Comparison of ENCODE assay signal across 7 cellular contexts in genomic region chr11:96228472-96228871, GRCh38.
DNase-seq lines count a peak whose midpoint lies in the region; ATAC-seq, FAIRE-seq and TF ChIP-seq lines count a peak whose summit lies in the region.

No MANE protein-coding gene starts in this region.

- H3K4me1 ChIP-seq in left lung (peaks cover 14 to 78% of the 10 kb centered on the region in 2 donors), thyroid gland (peaks cover 15 to 17% of the 10 kb centered on the region in 2 donors)

- intact Hi-C loops in left lung (cut with DNase I) (no loop called here), thyroid gland (cut with DNase I) (no loop called here)

- H3K36me3 ChIP-seq in brain microvascular endothelial cell (replicated peaks), result no peaks in the 10 kb centered on the region
- no peaks in the 10 kb centered on the region for H3K36me3 ChIP-seq in left lung
- no peaks in the 10 kb centered on the region for H3K36me3 ChIP-seq in thyroid gland

- H3K27me3 ChIP-seq in brain microvascular endothelial cell (replicated peaks) (no peaks in the 10 kb centered on the region), left lung (no peaks in the 10 kb centered on the region), thyroid gland (no peaks in the 10 kb centered on the region)

- DNase-seq in HTR-8/SVneo (ENCODE audit: insufficient read length, low spot score) (peak; percentile 79), brain microvascular endothelial cell (peak; percentile 98), left lung (peak; percentile 59 to 65), thyroid gland (peak; percentile 21 to 37), Ammon's horn (ENCODE audit: low spot score) (no peak)

- H3K4me3 ChIP-seq in brain microvascular endothelial cell (ENCODE audit: low read depth, low read length) (no peak overlapping the region), left lung (no peak overlapping the region), thyroid gland (replicated peaks in 1 of 3) (no peak overlapping the region)

- H3K9me3 ChIP-seq in left lung (no peaks in the 10 kb centered on the region), thyroid gland (no peaks in the 10 kb centered on the region)

- in situ Hi-C loops in brain microvascular endothelial cell (cut with HindIII; ENCODE audit: low pct_ligation_motif_present, low sequenced_read_pairs), result no loop called here

- peak; percentile 85 for FAIRE-seq in HTR-8/SVneo (lab: Jason Lieb, UNC)

- TF ChIP-seq CTCF in brain microvascular endothelial cell (IDR thresholded peaks at IDR 0.05; ENCODE audit: low read depth, low read length, missing control alignments) (no peak), left lung (IDR thresholded peaks at IDR 0.05) (no peak), thyroid gland (IDR thresholded peaks at IDR 0.05) (no peak)

- H3K27ac ChIP-seq in brain microvascular endothelial cell (peak overlapping the region; percentile 83), left lung (peak overlapping the region; percentile 80 to 83), thyroid gland (peak overlapping the region in 2 of 3 donors; percentile 37 to 73)

- no peak for TF ChIP-seq POLR2A in thyroid gland (IDR thresholded peaks at IDR 0.05)

- WGBS in thyroid gland, 2 donors, result 65 to 70% methylated on average over 4 of the region's 4 CpGs

- ATAC-seq in left lung, result peak; percentile 72
- ATAC-seq in GM19395 (IDR thresholded peaks at IDR 0.05; ENCODE audit: unreplicated experiment), result no peak
- no peak for ATAC-seq in GM18520 (IDR thresholded peaks at IDR 0.05; ENCODE audit: unreplicated experiment)
